ENCODE assay signal across 9 cellular contexts in genomic region chr1:86507935-86508582, GRCh38. TPM values are rescaled to one million over a fixed set of nuclear protein-coding genes. Genes with fewer than 3 reads are reported as not detected.
A peak's percentile ranks its signal among the peaks of the same experiment; 100 is the strongest.
DNase-seq lines count a peak whose midpoint lies in the region; ATAC-seq, FAIRE-seq and TF ChIP-seq lines count a peak whose summit lies in the region.
"Had no signal": no experiment of that assay in that cellular context is flagged by ENCODE, and none has a peak within 500 bp of the region (broad histone marks: within the 10 kb centered on the region; RNA-seq: fewer than 3 reads in every experiment).

No MANE protein-coding gene starts in this region.

- H3K56ac ChIP-seq in mesendoderm (ENCODE audit: low read length): no peak overlapping the region

- H3K79me2 ChIP-seq in Karpas-422 (ENCODE audit: low read length): no peaks in the 10 kb centered on the region
- H3K79me2 ChIP-seq in K562 (ENCODE audit: control insufficient read depth, insufficient read depth, low read length): no peaks in the 10 kb centered on the region
- no peaks in the 10 kb centered on the region for H3K79me2 ChIP-seq in mesendoderm (ENCODE audit: control insufficient read depth, insufficient read depth, low read length)

- BruUV-seq in K562 (replicated peaks; lab: Mats Ljungman, UMichigan): no TSS peak

- TF ChIP-seq CTCF in AG04449 (IDR thresholded peaks at IDR 0.05; ENCODE audit: insufficient read depth, low read length, missing control alignments) (peak; percentile 33), K562 (IDR thresholded peaks at IDR 0.05 in 2 of 3, conservative IDR thresholded peaks at IDR 0.05 in 1 of 3; ENCODE audit: insufficient read depth in 2 of 3, low read depth in 1 of 3, low read length in 3 of 3) (peak; percentile 45 to 63 (median 52))

- H3K9me3 ChIP-seq in Karpas-422 (ENCODE audit: low read length) (no peaks in the 10 kb centered on the region), K562 (replicated peaks; ENCODE audit: control insufficient read depth, insufficient read depth, low read depth, low read length) (no peaks in the 10 kb centered on the region)

- H3K79me1 ChIP-seq in mesendoderm (ENCODE audit: low read length): no peaks in the 10 kb centered on the region

- TF ChIP-seq RAD21 in K562 (CRISPR knock-in tag; conservative IDR thresholded peaks at IDR 0.05 in 1 of 2, IDR thresholded peaks at IDR 0.05 in 1 of 2): peak; percentile 58 to 74

- DNase-seq in AG04449 (ENCODE audit: low read depth, low spot score): no peak
- peak; percentile 31 for DNase-seq in GM03348 (ENCODE audit: low spot score)
- DNase-seq in Karpas-422: peak; percentile 62
- DNase-seq in K562 (ENCODE audit: extremely low read depth in 1 of 4, low spot score in 3 of 4): peak in 2 of 4 experiments; percentile 15 to 33
- DNase-seq in mesendoderm: peak; percentile 60

- POLR2A ChIA-PET in AG04449 (lab: Yijun Ruan, JAX) (no interaction called here), K562 (lab: Yijun Ruan, JAX) (interaction anchor here (0.6 to 1.0 kb wide), 3 partner anchors 101 to 1069 kb away, joined by 3 to 4 read pairs (median 3); partner anchors contain the start of gene ODF2L)

- no peaks in the 10 kb centered on the region for H3K27me3 ChIP-seq in Karpas-422 (ENCODE audit: low read length)
- peaks cover 13 to 19% of the 10 kb centered on the region in 2 experiments; a peak in 3 of 5 replicates for H3K27me3 ChIP-seq in K562 (ENCODE audit: control insufficient read depth in 2 of 2, insufficient read depth in 2 of 2, low read length in 2 of 2)
- H3K27me3 ChIP-seq in mesendoderm (ENCODE audit: insufficient read depth, low read length, poor library complexity): no peaks in the 10 kb centered on the region

- peaks cover 1% of the 10 kb centered on the region for H3K4me1 ChIP-seq in Karpas-422 (ENCODE audit: low read length)
- H3K4me1 ChIP-seq in K562 (replicated peaks in 1 of 2; ENCODE audit: control insufficient read depth in 2 of 2, insufficient read depth in 2 of 2, low read length in 2 of 2): no peaks in the 10 kb centered on the region; a peak in 1 of 5 replicates
- H3K4me1 ChIP-seq in mesendoderm (ENCODE audit: control insufficient read depth, low read depth, low read length): peaks cover 12% of the 10 kb centered on the region

- no peak overlapping the region for H3K18ac ChIP-seq in mesendoderm (ENCODE audit: low read length)

- FAIRE-seq in K562 (lab: Jason Lieb, UNC): peak; percentile 87

- H4K8ac ChIP-seq in mesendoderm (ENCODE audit: low read depth, low read length): no peak overlapping the region

- CTCF ChIA-PET in AG04449 (lab: Yijun Ruan, JAX) (interaction anchor here (0.9 to 12.2 kb wide), 16 partner anchors 8 to 196 kb away, joined by 3 to 198 read pairs (median 5); partner anchors contain the start of gene SH3GLB1), K562 (lab: Yijun Ruan, JAX; ENCODE audit: low intra/inter-chr PET ratio) (interaction anchor here (0.7 to 1.7 kb wide), 3 partner anchors 89 to 128 kb away, joined by 3 to 10 read pairs (median 4); no protein-coding TSS in a partner anchor)

- no peak overlapping the region for H4K5ac ChIP-seq in mesendoderm (ENCODE audit: low read length)

- no peak for TF ChIP-seq POLR2A in K562 (conservative IDR thresholded peaks at IDR 0.05)

- no peak overlapping the region for H2BK5ac ChIP-seq in mesendoderm (ENCODE audit: low read length)

- no peaks in the 10 kb centered on the region for H4K20me1 ChIP-seq in Karpas-422 (ENCODE audit: insufficient read depth, low read depth, low read length)
- no peaks in the 10 kb centered on the region for H4K20me1 ChIP-seq in K562 (replicated peaks; ENCODE audit: control insufficient read depth, insufficient read depth, low read length)

- no peak overlapping the region for H3K23ac ChIP-seq in mesendoderm (ENCODE audit: low read length)

- H2AFZ ChIP-seq in Karpas-422 (ENCODE audit: low read length) (no peak overlapping the region), K562 (ENCODE audit: low read depth, low read length) (no peak overlapping the region)

- in situ Hi-C loops in K562 (cut with MboI): loop anchor here (10.0 kb wide), 1 partner anchor 113 kb away; the partner anchor contains the start of gene ODF2L

- no peak overlapping the region for H2BK15ac ChIP-seq in mesendoderm (replicated peaks; ENCODE audit: low read depth)

- no peak overlapping the region for H3K27ac ChIP-seq in Karpas-422 (ENCODE audit: low read length)
- no peak overlapping the region for H3K27ac ChIP-seq in K562 (ENCODE audit: extremely low read depth, low read depth, low read length)
- no peak overlapping the region for H3K27ac ChIP-seq in mesendoderm (ENCODE audit: low read depth, low read length)
- H3K27ac ChIP-seq: HL-60 had no signal

- no peaks in the 10 kb centered on the region for H3K9me2 ChIP-seq in Karpas-422 (replicated peaks; ENCODE audit: insufficient read depth, low read length)

- H2AK5ac ChIP-seq in mesendoderm (ENCODE audit: low read length): no peak overlapping the region

- H3K9ac ChIP-seq in Karpas-422 (ENCODE audit: low read length): no peak overlapping the region
- H3K9ac ChIP-seq in K562 (ENCODE audit: insufficient read depth in 1 of 2, low read depth in 2 of 2, low read length in 2 of 2): no peak overlapping the region
- H3K9ac ChIP-seq in mesendoderm (ENCODE audit: low read length): no peak overlapping the region

- H3K4ac ChIP-seq in mesendoderm (ENCODE audit: low read depth, low read length): no peak overlapping the region

- WGBS in K562 (ENCODE audit: insufficient coverage, low coverage, missing lambda C conversion rate): 4% methylated on average over 13 of the region's 13 CpGs
- WGBS in mesendoderm (ENCODE audit: extremely low coverage, insufficient coverage, low lambda C conversion rate): no CpG with 5 or more reads among the region's 13 CpGs

- intact Hi-C loops in K562 (cut with micrococcal nuclease): loop anchor here (2.0 kb wide), 1 partner anchor 127 kb away; no protein-coding TSS in a partner anchor

- no peak overlapping the region for H2BK120ac ChIP-seq in mesendoderm (ENCODE audit: low read depth, low read length)

- ATAC-seq in K562 (peak; percentile 72), GM19455 (IDR thresholded peaks at IDR 0.05; ENCODE audit: unreplicated experiment) (no peak), GM21786 (IDR thresholded peaks at IDR 0.05; ENCODE audit: unreplicated experiment) (no peak), esophagus mucosa (no peak)

- TF ChIP-seq EP300 in K562 (IDR thresholded peaks at IDR 0.05; ENCODE audit: low read length): no peak

- H3K4me3 ChIP-seq in AG04449 (ENCODE audit: low read depth, low read length) (no peak overlapping the region), Karpas-422 (ENCODE audit: low read length) (no peak overlapping the region), K562 (no peak overlapping the region), mesendoderm (ENCODE audit: low read length) (no peak overlapping the region)

- H3K9me1 ChIP-seq in K562 (ENCODE audit: control insufficient read depth, insufficient read depth, low read length): no peaks in the 10 kb centered on the region

- H3K36me3 ChIP-seq in Karpas-422 (ENCODE audit: insufficient read depth, low read length) (no peaks in the 10 kb centered on the region), K562 (ENCODE audit: control insufficient read depth, insufficient read depth, low read length) (no peaks in the 10 kb centered on the region), mesendoderm (ENCODE audit: control insufficient read depth, insufficient read depth, low read length) (no peaks in the 10 kb centered on the region)

- H3K4me2 ChIP-seq in Karpas-422 (ENCODE audit: low read depth, low read length, poor library complexity, severe bottlenecking): no peak overlapping the region
- H3K4me2 ChIP-seq in K562 (ENCODE audit: insufficient read depth, low read length): no peak overlapping the region
- H3K4me2 ChIP-seq in mesendoderm (ENCODE audit: low read length): no peak overlapping the region

RNA-seq across cellular contexts. Expression of gene CLCA4, which starts 38.8 kb away (rescaled TPM):
- not detected in 2 replicates for total RNA-seq in Karpas-422 (2014; rRNA removed; shearing (Covaris generic); ENCODE audit: low replicate concordance)
- not detected in 2 replicates for total RNA-seq in K562 (2011; cell fraction: chromatin; rRNA removed; ENCODE audit: low replicate concordance)
- total RNA-seq in K562 (2011; cell fraction: nucleolus; rRNA removed): not detected in 2 replicates
- not detected in 2 replicates for total RNA-seq in K562 (2011; cell fraction: nucleoplasm; rRNA removed)
- not detected in 2 replicates for total RNA-seq in K562 (2014; rRNA removed)
- not detected in 2 replicates for total RNA-seq in K562 (2014; rRNA removed; fragmentation: Illumina TruSeq; extraction: Trizol)
- total RNA-seq in K562 (2015; rRNA removed; fragmentation: Illumina TruSeq; extraction: Trizol): not detected in 2 replicates
- total RNA-seq in K562 (2021): not detected in 2 replicates
- polyA plus RNA-seq in K562 (2011; rRNA removed): not detected in 2 replicates
- polyA plus RNA-seq in K562 (2011; cell fraction: cytosol; rRNA removed): not detected in 2 replicates
- polyA plus RNA-seq in K562 (2011; cell fraction: nucleus; rRNA removed): not detected in 2 replicates
- polyA plus RNA-seq in K562 (2012): not detected in 2 replicates
- not detected in 2 replicates for polyA plus RNA-seq in K562 (2014; fragmentation: Illumina TruSeq; extraction: Trizol)
- polyA plus RNA-seq in K562 (2014; fragmentation: Nextera tagmentation; extraction: Ambion mirVana): not detected
- polyA plus RNA-seq in K562 (2014; rRNA removed): not detected in 2 replicates
- polyA minus RNA-seq in K562 (2011; rRNA and poly(A)+ RNA removed): not detected in 2 replicates
- polyA minus RNA-seq in K562 (2011; cell fraction: cytosol; rRNA and poly(A)+ RNA removed): not detected in 2 replicates
- polyA minus RNA-seq in K562 (2011; cell fraction: nucleus; rRNA and poly(A)+ RNA removed): not detected in 2 replicates
- polyA plus RNA-seq in mesendoderm (2013, experiment 1 of 2): not detected
- 0.01 TPM for polyA plus RNA-seq in mesendoderm (2013, experiment 2 of 2)
- 230 TPM for total RNA-seq in esophagus mucosa

RNA-seq across cellular contexts. Expression of gene CLCA1, which starts 39.3 kb away (rescaled TPM):
- total RNA-seq in Karpas-422 (2014; rRNA removed; shearing (Covaris generic); ENCODE audit: low replicate concordance): not detected in 2 replicates
- total RNA-seq in K562 (2011; cell fraction: chromatin; rRNA removed; ENCODE audit: low replicate concordance): 0.09 TPM in 1 of 2 replicates, not detected in the other
- 0.13 and 0.17 TPM in 2 replicates for total RNA-seq in K562 (2011; cell fraction: nucleolus; rRNA removed)
- total RNA-seq in K562 (2011; cell fraction: nucleoplasm; rRNA removed): not detected in 2 replicates
- total RNA-seq in K562 (2014; rRNA removed) (not detected in 2 replicates), K562 (2014; rRNA removed; fragmentation: Illumina TruSeq; extraction: Trizol) (not detected in 2 replicates), K562 (2015; rRNA removed; fragmentation: Illumina TruSeq; extraction: Trizol) (not detected in 2 replicates), K562 (2021) (0.04 and 0.22 TPM in 2 replicates), esophagus mucosa (0.08 TPM)
- polyA plus RNA-seq in K562 (2011; rRNA removed) (0.03 and 0.08 TPM in 2 replicates), K562 (2014; fragmentation: Illumina TruSeq; extraction: Trizol) (0.08 TPM in 1 of 2 replicates, not detected in the other), K562 (2014; fragmentation: Nextera tagmentation; extraction: Ambion mirVana) (under 1 TPM in 1 of 2 experiments, not detected in 1; 0.03 TPM), K562 (2014; rRNA removed) (not detected in 2 replicates)
- polyA plus RNA-seq in K562 (2011; cell fraction: cytosol; rRNA removed): 0.03 TPM in 1 of 2 replicates, not detected in the other
- polyA plus RNA-seq in K562 (2011; cell fraction: nucleus; rRNA removed): 0.09 TPM in 1 of 2 replicates, not detected in the other
- 0.07 TPM in 1 of 2 replicates, not detected in the other for polyA plus RNA-seq in K562 (2012)
- 0.09 and 0.11 TPM in 2 replicates for polyA minus RNA-seq in K562 (2011; rRNA and poly(A)+ RNA removed)
- not detected in 2 replicates for polyA minus RNA-seq in K562 (2011; cell fraction: cytosol; rRNA and poly(A)+ RNA removed)
- polyA minus RNA-seq in K562 (2011; cell fraction: nucleus; rRNA and poly(A)+ RNA removed): not detected in 2 replicates
- not detected for polyA plus RNA-seq in mesendoderm (2013, experiment 1 of 2)
- polyA plus RNA-seq in mesendoderm (2013, experiment 2 of 2): not detected

Comparison
In these comparisons a context has a peak if more than half of its experiments do, and no peak if none do; other contexts are left out.
1. RNA of gene CLCA4, which starts 38.8 kb away (total RNA-seq): 230 TPM in esophagus mucosa (single experiment); not detected in Karpas-422 and not detected in K562; every median in the first group is over 100 times any median in the second.